29 cellular contexts compared by ENCODE assay signal in genomic region chr5:154172785-154173184, GRCh38. TPM values are rescaled to one million over a fixed set of nuclear protein-coding genes. Genes with fewer than 3 reads are reported as not detected.
DNase-seq lines count a peak whose midpoint lies in the region; TF ChIP-seq lines count a peak whose summit lies in the region.
"Had no signal": no experiment of that assay in that cellular context is flagged by ENCODE, and none has a peak within 500 bp of the region (broad histone marks: within the 10 kb centered on the region; RNA-seq: fewer than 3 reads in every experiment).

No MANE protein-coding gene starts in this region.

- no CpG with 5 or more reads among the region's 2 CpGs for whole genome bisulfite sequencing in mesendoderm (ENCODE audit: extremely low coverage, insufficient coverage, low lambda C conversion rate)
- WGBS in adrenal gland, 4 donors = 74 to 88% (median 86%) methylated on average over 2 of the region's 2 CpGs

- no peak overlapping the region for H3K4ac ChIP-seq in mesendoderm (ENCODE audit: low read depth, low read length)

- no peaks in the 10 kb centered on the region for H3K79me1 ChIP-seq in mesendoderm (ENCODE audit: low read length)

- H2BK120ac ChIP-seq in mesendoderm (ENCODE audit: low read depth, low read length) = no peak overlapping the region

- H2BK5ac ChIP-seq in mesendoderm (ENCODE audit: low read length) = no peak overlapping the region

- POLR2A ChIA-PET in HEK293 (lab: Yijun Ruan, JAX) = no interaction called here

- no peak overlapping the region for H4K8ac ChIP-seq in mesendoderm (ENCODE audit: low read depth, low read length)

- intact Hi-C loops in adrenal gland (cut with DNase I) = loop anchor here (10.0 kb wide), 1 partner anchor 198 kb away; no protein-coding TSS in a partner anchor

- no peaks in the 10 kb centered on the region for H3K79me2 ChIP-seq in mesendoderm (ENCODE audit: control insufficient read depth, insufficient read depth, low read length)

- H3K23ac ChIP-seq in mesendoderm (ENCODE audit: low read length) = no peak overlapping the region

- H2AK5ac ChIP-seq in mesendoderm (ENCODE audit: low read length) = peak overlapping the region; percentile 28

- CTCF ChIA-PET in HEK293 (lab: Yijun Ruan, JAX) = interaction anchor here (0.7 to 1.4 kb wide), 2 partner anchors 16 to 198 kb away, joined by 5 to 8 read pairs; no protein-coding TSS in a partner anchor

- no peaks in the 10 kb centered on the region; the same call in 1 of the 2 replicates for H3K4me1 ChIP-seq in HEK293 (ENCODE audit: control insufficient read depth, insufficient read depth, low read length)
- H3K4me1 ChIP-seq in mesendoderm (ENCODE audit: control insufficient read depth, low read depth, low read length) = no peaks in the 10 kb centered on the region
- no peaks in the 10 kb centered on the region for H3K4me1 ChIP-seq in BE2C
- H3K4me1 ChIP-seq in adrenal gland (replicated peaks in 1 of 2) = no peaks in the 10 kb centered on the region
- H3K4me1 ChIP-seq: A549; BLaER1; BLaER1 treated with 17β-estradiol and CSF1 and Interleukin-3, amounts not matched to agents 10 nM and 100 nM; Caco-2 had no signal

- no peak overlapping the region for H2BK15ac ChIP-seq in mesendoderm (replicated peaks; ENCODE audit: low read depth)

- no peak overlapping the region for H3K56ac ChIP-seq in mesendoderm (ENCODE audit: low read length)

- no peak for TF ChIP-seq POLR2A in adrenal gland (IDR thresholded peaks at IDR 0.05)

- no peak overlapping the region for H3K9ac ChIP-seq in mesendoderm (ENCODE audit: low read length)
- H3K9ac ChIP-seq: BLaER1; BLaER1 treated with 17β-estradiol and CSF1 and Interleukin-3, amounts not matched to agents 10 nM and 100 nM had no signal

- no peak for TF ChIP-seq CTCF in HEK293 (tag by site-specific recombination; IDR thresholded peaks at IDR 0.05)
- TF ChIP-seq CTCF in BE2C (IDR thresholded peaks at IDR 0.05; ENCODE audit: low read depth, low read length) = no peak
- no peak for TF ChIP-seq CTCF in adrenal gland (IDR thresholded peaks at IDR 0.05)

- no peak overlapping the region for H4K5ac ChIP-seq in mesendoderm (ENCODE audit: low read length)

- H3K9me3 ChIP-seq in HEK293 (ENCODE audit: control insufficient read depth, insufficient read depth, low read depth, low read length) = no peaks in the 10 kb centered on the region
- no peaks in the 10 kb centered on the region for H3K9me3 ChIP-seq in BE2C
- H3K9me3 ChIP-seq in adrenal gland (replicated peaks in 1 of 3) = no peaks in the 10 kb centered on the region
- H3K9me3 ChIP-seq: A549; BLaER1; BLaER1 treated with 17β-estradiol and CSF1 and Interleukin-3, amounts not matched to agents 10 nM and 100 nM; Caco-2 had no signal

- H3K27ac ChIP-seq in HEK293 (ENCODE audit: extremely low read depth, low read depth, low read length) (no peak overlapping the region), mesendoderm (ENCODE audit: low read depth, low read length) (no peak overlapping the region), adrenal gland (no peak overlapping the region)
- H3K27ac ChIP-seq: 22Rv1; A549; BLaER1; BLaER1 treated with 17β-estradiol and CSF1 and Interleukin-3, amounts not matched to agents 10 nM and 100 nM; C4-2B had no signal

- H3K4me3 ChIP-seq in HEK293 (ENCODE audit: low read depth, low read length) (no peak overlapping the region), mesendoderm (ENCODE audit: low read length) (no peak overlapping the region), BE2C (ENCODE audit: low read depth, low read length) (no peak overlapping the region), adrenal gland (no peak overlapping the region)
- H3K4me3 ChIP-seq: A549; BLaER1; BLaER1 treated with 17β-estradiol and CSF1 and Interleukin-3, amounts not matched to agents 10 nM and 100 nM had no signal

- H3K4me2 ChIP-seq in mesendoderm (ENCODE audit: low read length) = no peak overlapping the region
- H3K4me2 ChIP-seq: A549; BLaER1; BLaER1 treated with 17β-estradiol and CSF1 and Interleukin-3, amounts not matched to agents 10 nM and 100 nM had no signal

- H3K27me3 ChIP-seq in mesendoderm (ENCODE audit: insufficient read depth, low read length, poor library complexity) (no peaks in the 10 kb centered on the region), BE2C (no peaks in the 10 kb centered on the region), adrenal gland (no peaks in the 10 kb centered on the region)
- H3K27me3 ChIP-seq: BLaER1; BLaER1 treated with 17β-estradiol and CSF1 and Interleukin-3, amounts not matched to agents 10 nM and 100 nM had no signal

- H3K36me3 ChIP-seq in HEK293 (ENCODE audit: control insufficient read depth in 2 of 2, insufficient read depth in 1 of 2, low read length in 2 of 2) (no peaks in the 10 kb centered on the region), mesendoderm (ENCODE audit: control insufficient read depth, insufficient read depth, low read length) (no peaks in the 10 kb centered on the region), BE2C (no peaks in the 10 kb centered on the region), adrenal gland (replicated peaks in 1 of 2) (no peaks in the 10 kb centered on the region)
- H3K36me3 ChIP-seq: BLaER1; BLaER1 treated with 17β-estradiol and CSF1 and Interleukin-3, amounts not matched to agents 10 nM and 100 nM had no signal

- H3K18ac ChIP-seq in mesendoderm (ENCODE audit: low read length) = no peak overlapping the region

- peak; percentile 25 for DNase-seq in fibroblast of gingiva (ENCODE audit: low read depth)
- DNase-seq in mesendoderm = no peak
- DNase-seq in NCI-H2107 treated with DMSO at 0.1 percent for 48 hours (lab: John Stamatoyannopoulos, UW; ENCODE audit: unreplicated experiment) = no peak
- no peak for DNase-seq in BE2C
- no peak for DNase-seq in adrenal gland
- DNase-seq: 8988T; ACHN; AML-193; C1 segment of cervical spinal cord; Caco-2; Calu3; CD4-positive, alpha-beta memory T cell; CD4-positive, alpha-beta T cell; CD4-positive, CD25-positive, alpha-beta regulatory T cell; CD8-positive, alpha-beta memory T cell; CD8-positive, alpha-beta T cell; COR-L47; DMS 273 treated with DMSO at 0.1 percent for 48 hours; DMS153; DMS79; DMS79 treated with DMSO at 0.1 percent for 48 hours; DND-41; EL had no signal

TF ChIP-seq in HEK293, 187 proteins besides CTCF, POLR2A, EP300 and RAD21:
- TF ChIP-seq KLF1 (tag by site-specific recombination; IDR thresholded peaks at IDR 0.05) (no peak), ZNF449 (tag by site-specific recombination; IDR thresholded peaks at IDR 0.05) (no peak), SCRT2 (tag by site-specific recombination; IDR thresholded peaks at IDR 0.05) (peak; percentile 92), KLF8 (tag by site-specific recombination; IDR thresholded peaks at IDR 0.05) (no peak), ZNF362 (tag by site-specific recombination; IDR thresholded peaks at IDR 0.05) (no peak), PRDM1 (tag by site-specific recombination; IDR thresholded peaks at IDR 0.05) (no peak), BCL11B (tag by site-specific recombination; IDR thresholded peaks at IDR 0.05; ENCODE audit: low read depth) (no peak), SCRT1 (tag by site-specific recombination; IDR thresholded peaks at IDR 0.05; ENCODE audit: borderline replicate concordance) (peak; percentile 90), ZNF335 (tag by site-specific recombination; conservative IDR thresholded peaks at IDR 0.05) (no peak)

RNA-seq across cellular contexts. Expression of gene GALNT10, which starts 17.7 kb away (rescaled TPM):
- 23.1 TPM for polyA plus RNA-seq in mesendoderm (2013, experiment 1 of 2)
- 22.1 TPM for polyA plus RNA-seq in mesendoderm (2013, experiment 2 of 2)
- 5.9 TPM for polyA plus RNA-seq in BE2C (2012; ENCODE audit: insufficient read depth, insufficient read length, low read depth)
- 10 to 100 TPM; 26.6 to 74.1 (median 49.4) TPM for total RNA-seq in adrenal gland
- 10 to 100 TPM in 1 of 3 donors, 1 to 10 TPM in 2; 5.6 to 55.9 (median 7.3) TPM for polyA plus RNA-seq in adrenal gland
